ENCODE assay signal across 8 cellular contexts in the genomic region with DNA sequence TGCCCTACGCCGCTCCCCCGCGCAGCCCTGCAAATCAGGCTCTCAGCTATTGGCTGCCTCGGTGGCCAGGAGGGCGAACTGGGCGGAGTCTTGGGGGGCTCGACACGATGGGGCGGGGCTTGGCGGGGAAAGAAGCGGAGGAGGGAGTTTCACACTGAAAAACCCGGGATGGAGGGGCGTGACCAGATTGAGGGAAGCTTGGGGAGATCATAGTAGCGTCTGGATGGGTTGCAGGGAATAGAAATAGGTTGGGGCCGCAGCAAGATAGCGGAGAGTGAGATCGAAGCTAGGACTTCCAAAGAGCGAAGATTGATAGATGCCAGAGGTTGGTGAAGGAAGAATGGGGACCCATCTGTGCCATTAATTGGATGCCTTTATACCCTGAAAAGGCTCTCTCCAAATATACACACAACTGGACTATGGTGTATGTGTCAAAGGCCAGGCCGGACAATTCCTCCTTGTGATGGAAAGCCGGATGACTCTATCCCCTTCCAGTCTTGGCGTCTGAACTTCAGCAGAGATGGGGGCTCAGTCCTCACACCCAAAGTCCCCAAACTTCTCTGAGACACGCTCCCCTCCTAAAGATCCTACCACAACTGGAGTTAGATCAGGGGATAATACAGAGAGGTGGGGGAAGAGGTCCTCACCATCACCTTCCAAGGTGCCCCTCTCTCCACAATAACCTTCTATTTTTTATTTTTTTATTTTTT. TPM values are rescaled to one million over a fixed set of nuclear protein-coding genes. Genes with fewer than 3 reads are reported as not detected.
DNase-seq lines count a peak whose midpoint lies in the region; ATAC-seq and TF ChIP-seq lines count a peak whose summit lies in the region.

No MANE protein-coding gene starts in this region.

- no peak overlapping the region for H4K91ac ChIP-seq in trophoblast cell (ENCODE audit: low read depth, low read length)

- peaks cover 5% of the 10 kb centered on the region for H3K9me3 ChIP-seq in trophoblast cell (ENCODE audit: insufficient read depth, low read depth, low read length)

- H2AK5ac ChIP-seq in trophoblast cell (ENCODE audit: low read length), result no peak overlapping the region

- TF ChIP-seq CTCF in glutamatergic neuron (IDR thresholded peaks at IDR 0.05; ENCODE audit: partially characterized antibody, unreplicated experiment), result no peak

- ATAC-seq in HG03108 (IDR thresholded peaks at IDR 0.05; ENCODE audit: unreplicated experiment), result no peak
- ATAC-seq in HG03442 (IDR thresholded peaks at IDR 0.05; ENCODE audit: unreplicated experiment), result no peak

- H3K23ac ChIP-seq in trophoblast cell (ENCODE audit: low read length), result no peak overlapping the region

- H4K12ac ChIP-seq in trophoblast cell (ENCODE audit: low read depth, low read length), result no peak overlapping the region

- H3K4me2 ChIP-seq in trophoblast cell (ENCODE audit: low read length), result peak overlapping the region; percentile 44

- H4K8ac ChIP-seq in trophoblast cell (ENCODE audit: low read depth, low read length), result no peak overlapping the region

- H3K9ac ChIP-seq in trophoblast cell (ENCODE audit: low read length), result no peak overlapping the region

- no peak overlapping the region for H2BK5ac ChIP-seq in trophoblast cell (ENCODE audit: low read depth, low read length, poor library complexity)

- H3K27me3 Mint-ChIP-seq in glutamatergic neuron (ENCODE audit: unreplicated experiment), result peaks cover 13% of the 10 kb centered on the region

- peak overlapping the region; percentile 84 for H3K4me3 Mint-ChIP-seq in glutamatergic neuron (ENCODE audit: unreplicated experiment)

- H3K27ac ChIP-seq in trophoblast cell (ENCODE audit: low read depth, low read length), result no peak overlapping the region

- H3K18ac ChIP-seq in trophoblast cell (ENCODE audit: low read length), result no peak overlapping the region

- H3K4me3 ChIP-seq in trophoblast cell (ENCODE audit: low read depth, low read length), result no peak overlapping the region

- H3K27me3 ChIP-seq in trophoblast cell (ENCODE audit: insufficient read depth, low read length), result peaks cover 39% of the 10 kb centered on the region

- no peaks in the 10 kb centered on the region for H3K36me3 Mint-ChIP-seq in glutamatergic neuron (ENCODE audit: unreplicated experiment)

- H3K4ac ChIP-seq in trophoblast cell (ENCODE audit: low read depth, low read length), result no peak overlapping the region

- peak overlapping the region; percentile 31 for H2AFZ ChIP-seq in trophoblast cell (ENCODE audit: insufficient read depth, low read length, poor library complexity)

- peak; percentile 52 for DNase-seq in DMS79 (lab: John Stamatoyannopoulos, UW)
- DNase-seq in NCI-H2227 (lab: John Stamatoyannopoulos, UW; ENCODE audit: unreplicated experiment), result peak; percentile 95
- DNase-seq in activated gamma-delta T cell (lab: John Stamatoyannopoulos, UW), result peak; percentile 28
- DNase-seq in glutamatergic neuron, result peak; percentile 95
- DNase-seq in trophoblast cell, result no peak
- DNase-seq in LoVo (ENCODE audit: low spot score), result no peak

- no peak overlapping the region for H3K14ac ChIP-seq in trophoblast cell (ENCODE audit: low read length)

- H2BK12ac ChIP-seq in trophoblast cell (ENCODE audit: low read length), result no peak overlapping the region

- H3K27ac Mint-ChIP-seq in glutamatergic neuron (ENCODE audit: unreplicated experiment), result peak overlapping the region; percentile 4

- no peaks in the 10 kb centered on the region for H3K79me2 ChIP-seq in trophoblast cell (ENCODE audit: control insufficient read depth, insufficient read depth, low read length, poor library complexity)

- H3K4me1 Mint-ChIP-seq in glutamatergic neuron (ENCODE audit: low read depth, unreplicated experiment), result peaks cover 8% of the 10 kb centered on the region

- H3K79me1 ChIP-seq in trophoblast cell (ENCODE audit: low read length), result no peaks in the 10 kb centered on the region

- no peaks in the 10 kb centered on the region for H3K36me3 ChIP-seq in trophoblast cell (ENCODE audit: control insufficient read depth in 1 of 2, insufficient read depth in 2 of 2, low read length in 2 of 2)

- H3K9me3 Mint-ChIP-seq in glutamatergic neuron (ENCODE audit: unreplicated experiment), result peaks cover 9% of the 10 kb centered on the region

- no CpG with 5 or more reads among the region's 23 CpGs for WGBS in trophoblast cell (ENCODE audit: extremely low coverage, insufficient coverage, insufficient read length)

- H2BK120ac ChIP-seq in trophoblast cell (ENCODE audit: insufficient read depth, low read length, poor library complexity), result no peak overlapping the region

- H3K4me1 ChIP-seq in trophoblast cell (ENCODE audit: control insufficient read depth in 1 of 2, insufficient read depth in 2 of 2, low read length in 2 of 2), result peaks cover 6 to 9% of the 10 kb centered on the region in 2 experiments

RNA-seq across cellular contexts. Expression of a gene that starts 0.4 kb away (rescaled TPM):
- total RNA-seq in glutamatergic neuron (ENCODE audit: unreplicated experiment), result 1.8 TPM
- polyA plus RNA-seq in trophoblast cell (2013), result not detected in 2 replicates

RNA-seq across cellular contexts. Expression of a gene that starts 26.0 kb away (rescaled TPM):
- total RNA-seq in glutamatergic neuron (ENCODE audit: unreplicated experiment), result 877 TPM
- 1,663 and 1,757 TPM in 2 replicates for polyA plus RNA-seq in trophoblast cell (2013)

RNA-seq across cellular contexts. Expression of a gene that starts 28.7 kb away (rescaled TPM):
- 77.1 TPM for total RNA-seq in glutamatergic neuron (ENCODE audit: unreplicated experiment)
- polyA plus RNA-seq in trophoblast cell (2013), result 0.99 and 1.1 TPM in 2 replicates

Comparison
In these comparisons a context has a peak if more than half of its experiments do, and no peak if none do; other contexts are left out.
1. DNase-seq: peak in DMS79 (single experiment), NCI-H2227 (single experiment), activated gamma-delta T cell (single experiment) and glutamatergic neuron (single experiment); none in trophoblast cell (0 of 2) and LoVo (single experiment).